Comparison of ENCODE assay signal across 19 cellular contexts in the genomic region with DNA sequence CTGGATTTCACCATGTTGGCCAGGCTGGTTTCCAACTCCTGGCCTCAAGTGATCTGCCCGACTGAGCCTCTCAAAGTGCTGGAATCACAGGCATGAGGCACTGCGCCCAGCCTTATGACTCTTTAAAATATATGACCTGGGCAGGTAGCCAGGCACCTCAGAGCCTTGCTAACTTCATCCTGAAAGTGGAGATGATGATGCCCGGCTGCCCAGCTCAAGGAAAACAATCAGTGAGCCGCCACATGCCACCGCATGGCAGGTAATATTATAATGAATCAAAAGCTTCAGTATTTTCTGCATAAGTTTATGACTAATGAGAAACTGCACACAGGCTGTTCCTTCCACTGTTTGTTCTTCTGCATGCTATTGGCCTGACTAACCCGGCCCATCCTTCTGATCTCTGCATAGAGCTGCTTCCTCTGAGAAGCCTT. TPM values are rescaled to one million over a fixed set of nuclear protein-coding genes. Genes with fewer than 3 reads are reported as not detected.
DNase-seq lines count a peak whose midpoint lies in the region; ATAC-seq, FAIRE-seq and TF ChIP-seq lines count a peak whose summit lies in the region.
"Had no signal": no experiment of that assay in that cellular context is flagged by ENCODE, and none has a peak within 500 bp of the region (broad histone marks: within the 10 kb centered on the region; RNA-seq: fewer than 3 reads in every experiment).

No MANE protein-coding gene starts in this region.

- no peak overlapping the region for H3K4me3 Mint-ChIP-seq in stimulated activated naive CD8-positive, alpha-beta T cell treated with anti-CD3 and anti-CD28 coated beads, Interleukin-15, amount 100 ng/mL, for 72 hours
- no peak overlapping the region for H3K4me3 Mint-ChIP-seq in activated naive CD4-positive, alpha-beta T cell treated with anti-CD3 and anti-CD28 coated beads for 36 hours
- H3K4me3 Mint-ChIP-seq: activated naive CD8-positive, alpha-beta T cell treated with anti-CD3 and anti-CD28 coated beads for 36 hours; T-helper 1 cell treated with Interleukin-12 subunit alpha and Interleukin-12 subunit beta and Interleukin-4 antibody, amounts not matched to agents 30 μg/mL and 1 μg/mL, for 36 hours had no signal

- no peaks in the 10 kb centered on the region for H3K79me2 ChIP-seq in keratinocyte (ENCODE audit: control insufficient read depth, insufficient read depth, low read length)

- no peak overlapping the region for H3K27ac Mint-ChIP-seq in stimulated activated naive CD8-positive, alpha-beta T cell treated with anti-CD3 and anti-CD28 coated beads, Interleukin-15, amount 100 ng/mL, for 72 hours
- no peak overlapping the region for H3K27ac Mint-ChIP-seq in activated naive CD4-positive, alpha-beta T cell treated with anti-CD3 and anti-CD28 coated beads for 36 hours
- H3K27ac Mint-ChIP-seq: activated naive CD8-positive, alpha-beta T cell treated with anti-CD3 and anti-CD28 coated beads for 36 hours; T-helper 1 cell treated with Interleukin-12 subunit alpha and Interleukin-12 subunit beta and Interleukin-4 antibody, amounts not matched to agents 30 μg/mL and 1 μg/mL, for 36 hours had no signal

- dilution Hi-C loops in keratinocyte (cut with MboI; ENCODE audit: extremely low pct_ligation_motif_present, low sequenced_read_pairs), result no loop called here

- H3K27ac ChIP-seq in VCaP (peak overlapping the region; percentile 40), keratinocyte (ENCODE audit: control insufficient read depth, insufficient read depth, low read length) (peak overlapping the region; percentile 28), WERI-Rb-1 (no peak overlapping the region)
- H3K27ac ChIP-seq: coronary artery, suprapubic skin had no signal

- no peaks in the 10 kb centered on the region for H4K20me1 ChIP-seq in keratinocyte (ENCODE audit: control insufficient read depth, extremely low read depth, insufficient read depth, low read length)

- FAIRE-seq in keratinocyte (lab: Jason Lieb, UNC), result peak; percentile 69

- intact Hi-C loops in activated naive CD4-positive, alpha-beta T cell treated with anti-CD3 and anti-CD28 coated beads for 36 hours (cut with micrococcal nuclease), result no loop called here

- no peaks in the 10 kb centered on the region for H3K36me3 ChIP-seq in keratinocyte (ENCODE audit: control insufficient read depth in 2 of 2, extremely low read depth in 1 of 2, insufficient read depth in 2 of 2, low read length in 2 of 2)
- no peaks in the 10 kb centered on the region for H3K36me3 ChIP-seq in WERI-Rb-1
- H3K36me3 ChIP-seq: esophagus squamous epithelium, suprapubic skin had no signal

- no peaks in the 10 kb centered on the region for H3K9me1 ChIP-seq in keratinocyte (ENCODE audit: control insufficient read depth, extremely low read depth, insufficient read depth, low read length)

- H3K4me3 ChIP-seq in keratinocyte (ENCODE audit: control insufficient read depth in 2 of 3, extremely low read depth in 1 of 3, insufficient read depth in 2 of 3, low read depth in 1 of 3, low read length in 3 of 3), result no peak overlapping the region
- no peak overlapping the region for H3K4me3 ChIP-seq in WERI-Rb-1 (ENCODE audit: low read depth, low read length)
- H3K4me3 ChIP-seq: coronary artery, esophagus squamous epithelium, suprapubic skin had no signal

- no peaks in the 10 kb centered on the region for H3K36me3 Mint-ChIP-seq in activated naive CD4-positive, alpha-beta T cell treated with anti-CD3 and anti-CD28 coated beads for 36 hours (ENCODE audit: low read depth)
- H3K36me3 Mint-ChIP-seq: activated naive CD8-positive, alpha-beta T cell treated with anti-CD3 and anti-CD28 coated beads for 36 hours had no signal

- no peak for DNase-seq in stimulated activated naive CD8-positive, alpha-beta T cell treated with anti-CD3 and anti-CD28 coated beads, Interleukin-15, Interleukin-2, amounts not matched to agents 100 U/mL and 50 U/mL, for 24 hours
- no peak for DNase-seq in stimulated activated naive CD8-positive, alpha-beta T cell treated with anti-CD3 and anti-CD28 coated beads, Interleukin-15, amount 100 ng/mL, for 72 hours
- DNase-seq in keratinocyte (ENCODE audit: low read depth, low spot score) (peak; percentile 28), WERI-Rb-1 (no peak)
- no peak for DNase-seq in activated naive CD4-positive, alpha-beta T cell treated with anti-CD3 and anti-CD28 coated beads for 36 hours
- no peak for DNase-seq in central memory CD4-positive, alpha-beta T cell
- DNase-seq: activated CD4-positive, alpha-beta T cell treated with anti-CD3 and anti-CD28 coated beads for 48 hours; activated naive CD8-positive, alpha-beta T cell treated with anti-CD3 and anti-CD28 coated beads for 36 hours; activated T-cell treated with anti-CD3 and anti-CD28 coated beads, Interleukin-2, amount 50 U/mL, for 1 hour; esophagus squamous epithelium; midbrain; NCI-H446 treated with DMSO at 0.1 percent for 48 hours had no signal

- ATAC-seq in stimulated activated naive CD8-positive, alpha-beta T cell treated with anti-CD3 and anti-CD28 coated beads, Interleukin-15, Interleukin-2, amounts not matched to agents 100 U/mL and 50 U/mL, for 24 hours, result peak; percentile 19
- ATAC-seq in stimulated activated naive CD8-positive, alpha-beta T cell treated with anti-CD3 and anti-CD28 coated beads, Interleukin-15, amount 100 ng/mL, for 72 hours, result no peak
- ATAC-seq in GM21825 (IDR thresholded peaks at IDR 0.05; ENCODE audit: unreplicated experiment), result no peak

- no peak overlapping the region for H3K9ac ChIP-seq in keratinocyte (ENCODE audit: control insufficient read depth, extremely low read depth, insufficient read depth, low read length)

- CTCF ChIA-PET in activated naive CD4-positive, alpha-beta T cell treated with anti-CD3 and anti-CD28 coated beads for 36 hours (lab: Charles Lee), result interaction anchor here (0.6 to 1.5 kb wide), 2 partner anchors 37 to 198 kb away, joined by 3 to 6 read pairs; no protein-coding TSS in a partner anchor

- no peaks in the 10 kb centered on the region for H3K9me3 Mint-ChIP-seq in stimulated activated naive CD8-positive, alpha-beta T cell treated with anti-CD3 and anti-CD28 coated beads, Interleukin-15, amount 100 ng/mL, for 72 hours
- no peaks in the 10 kb centered on the region for H3K9me3 Mint-ChIP-seq in activated naive CD4-positive, alpha-beta T cell treated with anti-CD3 and anti-CD28 coated beads for 36 hours
- H3K9me3 Mint-ChIP-seq: activated naive CD8-positive, alpha-beta T cell treated with anti-CD3 and anti-CD28 coated beads for 36 hours; T-helper 1 cell treated with Interleukin-12 subunit alpha and Interleukin-12 subunit beta and Interleukin-4 antibody, amounts not matched to agents 30 μg/mL and 1 μg/mL, for 36 hours had no signal

- no peaks in the 10 kb centered on the region for H3K9me3 ChIP-seq in keratinocyte (ENCODE audit: control insufficient read depth, low read depth, low read length)
- no peaks in the 10 kb centered on the region for H3K9me3 ChIP-seq in WERI-Rb-1 (ENCODE audit: severe bottlenecking)
- H3K9me3 ChIP-seq: esophagus squamous epithelium, suprapubic skin had no signal

- peak overlapping the region; percentile 35 for H2AFZ ChIP-seq in keratinocyte (ENCODE audit: control insufficient read depth, low read length)

- no peaks in the 10 kb centered on the region for H3K27me3 ChIP-seq in keratinocyte (ENCODE audit: control insufficient read depth, extremely low read depth, insufficient read depth, low read length)
- no peaks in the 10 kb centered on the region for H3K27me3 ChIP-seq in WERI-Rb-1 (ENCODE audit: insufficient read depth, low read depth, severe bottlenecking)
- H3K27me3 ChIP-seq: esophagus squamous epithelium, suprapubic skin had no signal

- peak overlapping the region; percentile 6 for H3K4me2 ChIP-seq in keratinocyte (ENCODE audit: control insufficient read depth, extremely low read depth, insufficient read depth, low read depth, low read length)

- H3K4me1 ChIP-seq in keratinocyte (ENCODE audit: control insufficient read depth, extremely low read depth, insufficient read depth, low read length), result peaks cover 11% of the 10 kb centered on the region
- H3K4me1 ChIP-seq: suprapubic skin had no signal

- TF ChIP-seq CTCF in VCaP (conservative IDR thresholded peaks at IDR 0.05), result no peak
- TF ChIP-seq CTCF in keratinocyte (optimal IDR thresholded peaks at IDR 0.05 in 1 of 3, IDR thresholded peaks at IDR 0.05 in 1 of 3, conservative IDR thresholded peaks at IDR 0.05 in 1 of 3; ENCODE audit: extremely low read depth in 1 of 3, insufficient read depth in 2 of 3, low read length in 3 of 3), result no peak
- no peak for TF ChIP-seq CTCF in WERI-Rb-1 (IDR thresholded peaks at IDR 0.05; ENCODE audit: low read depth, low read length)

- H3K4me1 Mint-ChIP-seq in stimulated activated naive CD8-positive, alpha-beta T cell treated with anti-CD3 and anti-CD28 coated beads, Interleukin-15, amount 100 ng/mL, for 72 hours, result no peaks in the 10 kb centered on the region
- H3K4me1 Mint-ChIP-seq in activated naive CD4-positive, alpha-beta T cell treated with anti-CD3 and anti-CD28 coated beads for 36 hours (ENCODE audit: low read depth), result no peaks in the 10 kb centered on the region
- H3K4me1 Mint-ChIP-seq: activated naive CD8-positive, alpha-beta T cell treated with anti-CD3 and anti-CD28 coated beads for 36 hours had no signal

- peaks cover 12% of the 10 kb centered on the region for H3K27me3 Mint-ChIP-seq in stimulated activated naive CD8-positive, alpha-beta T cell treated with anti-CD3 and anti-CD28 coated beads, Interleukin-15, amount 100 ng/mL, for 72 hours
- peaks cover 3% of the 10 kb centered on the region for H3K27me3 Mint-ChIP-seq in activated naive CD4-positive, alpha-beta T cell treated with anti-CD3 and anti-CD28 coated beads for 36 hours (ENCODE audit: low read depth)

RNA-seq across cellular contexts. Expression of gene DMRT1, which starts 30.4 kb away (rescaled TPM):
- polyA plus RNA-seq in keratinocyte, result not detected in 3 replicates
- polyA plus RNA-seq in keratinocyte (2011; ENCODE audit: low read depth), result not detected
- polyA plus RNA-seq in keratinocyte (2011; cell fraction: cytosol; rRNA removed), result not detected in 2 replicates
- polyA plus RNA-seq in keratinocyte (2011; cell fraction: nucleus; rRNA removed), result not detected in 2 replicates
- not detected in 2 replicates for polyA plus RNA-seq in keratinocyte (2012; ENCODE audit: low replicate concordance)
- polyA minus RNA-seq in keratinocyte, result not detected in 3 replicates
- polyA minus RNA-seq in keratinocyte (2011; cell fraction: cytosol; rRNA and poly(A)+ RNA removed), result not detected
- polyA minus RNA-seq in keratinocyte (2011; cell fraction: nucleus; rRNA and poly(A)+ RNA removed), result not detected in 2 replicates
- not detected for total RNA-seq in activated naive CD4-positive, alpha-beta T cell treated with anti-CD3 and anti-CD28 coated beads for 36 hours
- total RNA-seq: activated naive CD8-positive, alpha-beta T cell treated with anti-CD3 and anti-CD28 coated beads for 36 hours; esophagus squamous epithelium; omental fat pad; RPMI7951; suprapubic skin had no signal
